2 cellular contexts compared by ENCODE assay signal in the genomic region with DNA sequence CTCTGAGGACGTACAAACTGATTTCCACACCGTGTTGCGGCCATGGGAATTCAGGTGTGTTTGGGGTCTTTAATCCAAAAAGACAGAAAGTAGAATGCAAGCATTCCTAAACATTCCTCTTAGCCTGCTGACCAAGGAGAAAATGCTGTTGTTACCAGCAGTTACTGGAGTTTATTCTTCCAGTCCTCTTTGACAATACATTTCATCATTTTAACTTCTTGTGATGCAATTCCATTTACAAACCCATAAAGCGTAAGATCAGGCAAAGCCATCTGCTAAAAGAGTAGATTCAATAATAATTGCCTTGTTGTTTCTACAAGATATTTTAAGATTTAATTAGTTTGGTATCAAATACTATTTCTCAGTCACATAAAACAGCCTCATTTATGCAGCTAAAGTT.
TF ChIP-seq lines count a peak whose summit lies in the region.

No MANE protein-coding gene starts in this region.

TF ChIP-seq in Ishikawa, 13 proteins besides CTCF, POLR2A, EP300 and RAD21:
- TF ChIP-seq CEBPB (IDR thresholded peaks at IDR 0.05) = peak; percentile 37; the same call in 1 of the 2 replicates
- TF ChIP-seq TEAD4 (IDR thresholded peaks at IDR 0.05) = no peak

TF ChIP-seq in H1, 55 proteins besides CTCF, POLR2A, EP300 and RAD21:
- no peak for TF ChIP-seq SIX5 (IDR thresholded peaks at IDR 0.05; ENCODE audit: low read depth, low read length)
- TF ChIP-seq, protein P1, sequence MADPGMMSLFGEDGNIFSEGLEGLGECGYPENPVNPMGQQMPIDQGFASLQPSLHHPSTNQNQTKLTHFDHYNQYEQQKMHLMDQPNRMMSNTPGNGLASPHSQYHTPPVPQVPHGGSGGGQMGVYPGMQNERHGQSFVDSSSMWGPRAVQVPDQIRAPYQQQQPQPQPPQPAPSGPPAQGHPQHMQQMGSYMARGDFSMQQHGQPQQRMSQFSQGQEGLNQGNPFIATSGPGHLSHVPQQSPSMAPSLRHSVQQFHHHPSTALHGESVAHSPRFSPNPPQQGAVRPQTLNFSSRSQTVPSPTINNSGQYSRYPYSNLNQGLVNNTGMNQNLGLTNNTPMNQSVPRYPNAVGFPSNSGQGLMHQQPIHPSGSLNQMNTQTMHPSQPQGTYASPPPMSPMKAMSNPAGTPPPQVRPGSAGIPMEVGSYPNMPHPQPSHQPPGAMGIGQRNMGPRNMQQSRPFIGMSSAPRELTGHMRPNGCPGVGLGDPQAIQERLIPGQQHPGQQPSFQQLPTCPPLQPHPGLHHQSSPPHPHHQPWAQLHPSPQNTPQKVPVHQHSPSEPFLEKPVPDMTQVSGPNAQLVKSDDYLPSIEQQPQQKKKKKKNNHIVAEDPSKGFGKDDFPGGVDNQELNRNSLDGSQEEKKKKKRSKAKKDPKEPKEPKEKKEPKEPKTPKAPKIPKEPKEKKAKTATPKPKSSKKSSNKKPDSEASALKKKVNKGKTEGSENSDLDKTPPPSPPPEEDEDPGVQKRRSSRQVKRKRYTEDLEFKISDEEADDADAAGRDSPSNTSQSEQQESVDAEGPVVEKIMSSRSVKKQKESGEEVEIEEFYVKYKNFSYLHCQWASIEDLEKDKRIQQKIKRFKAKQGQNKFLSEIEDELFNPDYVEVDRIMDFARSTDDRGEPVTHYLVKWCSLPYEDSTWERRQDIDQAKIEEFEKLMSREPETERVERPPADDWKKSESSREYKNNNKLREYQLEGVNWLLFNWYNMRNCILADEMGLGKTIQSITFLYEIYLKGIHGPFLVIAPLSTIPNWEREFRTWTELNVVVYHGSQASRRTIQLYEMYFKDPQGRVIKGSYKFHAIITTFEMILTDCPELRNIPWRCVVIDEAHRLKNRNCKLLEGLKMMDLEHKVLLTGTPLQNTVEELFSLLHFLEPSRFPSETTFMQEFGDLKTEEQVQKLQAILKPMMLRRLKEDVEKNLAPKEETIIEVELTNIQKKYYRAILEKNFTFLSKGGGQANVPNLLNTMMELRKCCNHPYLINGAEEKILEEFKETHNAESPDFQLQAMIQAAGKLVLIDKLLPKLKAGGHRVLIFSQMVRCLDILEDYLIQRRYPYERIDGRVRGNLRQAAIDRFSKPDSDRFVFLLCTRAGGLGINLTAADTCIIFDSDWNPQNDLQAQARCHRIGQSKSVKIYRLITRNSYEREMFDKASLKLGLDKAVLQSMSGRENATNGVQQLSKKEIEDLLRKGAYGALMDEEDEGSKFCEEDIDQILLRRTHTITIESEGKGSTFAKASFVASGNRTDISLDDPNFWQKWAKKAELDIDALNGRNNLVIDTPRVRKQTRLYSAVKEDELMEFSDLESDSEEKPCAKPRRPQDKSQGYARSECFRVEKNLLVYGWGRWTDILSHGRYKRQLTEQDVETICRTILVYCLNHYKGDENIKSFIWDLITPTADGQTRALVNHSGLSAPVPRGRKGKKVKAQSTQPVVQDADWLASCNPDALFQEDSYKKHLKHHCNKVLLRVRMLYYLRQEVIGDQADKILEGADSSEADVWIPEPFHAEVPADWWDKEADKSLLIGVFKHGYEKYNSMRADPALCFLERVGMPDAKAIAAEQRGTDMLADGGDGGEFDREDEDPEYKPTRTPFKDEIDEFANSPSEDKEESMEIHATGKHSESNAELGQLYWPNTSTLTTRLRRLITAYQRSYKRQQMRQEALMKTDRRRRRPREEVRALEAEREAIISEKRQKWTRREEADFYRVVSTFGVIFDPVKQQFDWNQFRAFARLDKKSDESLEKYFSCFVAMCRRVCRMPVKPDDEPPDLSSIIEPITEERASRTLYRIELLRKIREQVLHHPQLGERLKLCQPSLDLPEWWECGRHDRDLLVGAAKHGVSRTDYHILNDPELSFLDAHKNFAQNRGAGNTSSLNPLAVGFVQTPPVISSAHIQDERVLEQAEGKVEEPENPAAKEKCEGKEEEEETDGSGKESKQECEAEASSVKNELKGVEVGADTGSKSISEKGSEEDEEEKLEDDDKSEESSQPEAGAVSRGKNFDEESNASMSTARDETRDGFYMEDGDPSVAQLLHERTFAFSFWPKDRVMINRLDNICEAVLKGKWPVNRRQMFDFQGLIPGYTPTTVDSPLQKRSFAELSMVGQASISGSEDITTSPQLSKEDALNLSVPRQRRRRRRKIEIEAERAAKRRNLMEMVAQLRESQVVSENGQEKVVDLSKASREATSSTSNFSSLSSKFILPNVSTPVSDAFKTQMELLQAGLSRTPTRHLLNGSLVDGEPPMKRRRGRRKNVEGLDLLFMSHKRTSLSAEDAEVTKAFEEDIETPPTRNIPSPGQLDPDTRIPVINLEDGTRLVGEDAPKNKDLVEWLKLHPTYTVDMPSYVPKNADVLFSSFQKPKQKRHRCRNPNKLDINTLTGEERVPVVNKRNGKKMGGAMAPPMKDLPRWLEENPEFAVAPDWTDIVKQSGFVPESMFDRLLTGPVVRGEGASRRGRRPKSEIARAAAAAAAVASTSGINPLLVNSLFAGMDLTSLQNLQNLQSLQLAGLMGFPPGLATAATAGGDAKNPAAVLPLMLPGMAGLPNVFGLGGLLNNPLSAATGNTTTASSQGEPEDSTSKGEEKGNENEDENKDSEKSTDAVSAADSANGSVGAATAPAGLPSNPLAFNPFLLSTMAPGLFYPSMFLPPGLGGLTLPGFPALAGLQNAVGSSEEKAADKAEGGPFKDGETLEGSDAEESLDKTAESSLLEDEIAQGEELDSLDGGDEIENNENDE (IDR thresholded peaks at IDR 0.05; ENCODE audit: insufficient replicate concordance, low read length) = no peak
- peak; percentile 54; the same call in 1 of the 2 replicates for TF ChIP-seq CEBPB (IDR thresholded peaks at IDR 0.05; ENCODE audit: low read depth, low read length)
